ENCODE assay signal across 8 cellular contexts in genomic region chr20:56663660-56664059, GRCh38. TPM values are rescaled to one million over a fixed set of nuclear protein-coding genes. Genes with fewer than 3 reads are reported as not detected.
"Had no signal": no experiment of that assay in that cellular context is flagged by ENCODE, and none has a peak within 500 bp of the region (broad histone marks: within the 10 kb centered on the region; RNA-seq: fewer than 3 reads in every experiment).

No MANE protein-coding gene starts in this region.

- DNase-seq: GDM1, GF-D8 had no signal

- H3K4me3 ChIP-seq: GM12878 had no signal

- FAIRE-seq: G401.6, GM12878, GM12891, GM12892, GM18507, GM19239 had no signal

- ATAC-seq: GM12878 had no signal

RNA-seq across cellular contexts. Expression of gene TFAP2C, which starts 34.6 kb away (rescaled TPM):
- total RNA-seq: GM12878 had no signal
